Comparison of ENCODE assay signal across 9 cellular contexts in genomic region chr12:93137656-93138612, GRCh38.
A peak's percentile ranks its signal among the peaks of the same experiment; 100 is the strongest.
DNase-seq lines count a peak whose midpoint lies in the region; ATAC-seq, FAIRE-seq and TF ChIP-seq lines count a peak whose summit lies in the region.
"Had no signal": no experiment of that assay in that cellular context is flagged by ENCODE, and none has a peak within 500 bp of the region (broad histone marks: within the 10 kb centered on the region; RNA-seq: fewer than 3 reads in every experiment).

No MANE protein-coding gene starts in this region.

- no peak for TF ChIP-seq CTCF in esophagus muscularis mucosa (IDR thresholded peaks at IDR 0.05)

- WGBS in esophagus muscularis mucosa, result 58% methylated on average over 6 of the region's 6 CpGs

- no peaks in the 10 kb centered on the region for H3K36me3 ChIP-seq in esophagus muscularis mucosa

- no peaks in the 10 kb centered on the region for H3K27me3 ChIP-seq in esophagus muscularis mucosa

- peaks cover 56% of the 10 kb centered on the region for H3K4me1 Mint-ChIP-seq in stimulated activated memory B cell treated with anti-CD40 and anti-IgM and Interleukin-4, amounts not matched to agents 10 μg/mL and 1 μg/mL and 100 μg/mL, for 72 hours
- peaks cover 18% of the 10 kb centered on the region for H3K4me1 Mint-ChIP-seq in activated CD4-positive, alpha-beta T cell treated with anti-CD3 and anti-CD28 coated beads, Interleukin-2, amount 10 ng/mL, durations not matched to agents 24 days and 14 days

- FAIRE-seq in GM19239 (lab: Jason Lieb, UNC), result peak; percentile 81

- H3K36me3 Mint-ChIP-seq in stimulated activated memory B cell treated with anti-CD40 and anti-IgM and Interleukin-4, amounts not matched to agents 10 μg/mL and 1 μg/mL and 100 μg/mL, for 72 hours, result peaks cover 5% of the 10 kb centered on the region
- no peaks in the 10 kb centered on the region for H3K36me3 Mint-ChIP-seq in activated CD4-positive, alpha-beta T cell treated with anti-CD3 and anti-CD28 coated beads, Interleukin-2, amount 10 ng/mL, durations not matched to agents 24 days and 14 days (ENCODE audit: low read depth)

- TF ChIP-seq POLR2A in esophagus muscularis mucosa (IDR thresholded peaks at IDR 0.05; ENCODE audit: low read depth), result no peak

- H3K27ac Mint-ChIP-seq in stimulated activated memory B cell treated with anti-CD40 and anti-IgM and Interleukin-4, amounts not matched to agents 10 μg/mL and 1 μg/mL and 100 μg/mL, for 72 hours, result peak overlapping the region; percentile 94
- no peak overlapping the region for H3K27ac Mint-ChIP-seq in activated CD4-positive, alpha-beta T cell treated with anti-CD3 and anti-CD28 coated beads, Interleukin-2, amount 10 ng/mL, durations not matched to agents 24 days and 14 days

- no peak overlapping the region for H3K4me3 ChIP-seq in esophagus muscularis mucosa

- no peak overlapping the region for H3K4me3 Mint-ChIP-seq in stimulated activated memory B cell treated with anti-CD40 and anti-IgM and Interleukin-4, amounts not matched to agents 10 μg/mL and 1 μg/mL and 100 μg/mL, for 72 hours
- H3K4me3 Mint-ChIP-seq in activated CD4-positive, alpha-beta T cell treated with anti-CD3 and anti-CD28 coated beads, Interleukin-2, amount 10 ng/mL, durations not matched to agents 24 days and 14 days, result no peak overlapping the region
- H3K4me3 Mint-ChIP-seq: central memory CD8-positive, alpha-beta T cell had no signal

- no peaks in the 10 kb centered on the region for H3K27me3 Mint-ChIP-seq in stimulated activated memory B cell treated with anti-CD40 and anti-IgM and Interleukin-4, amounts not matched to agents 10 μg/mL and 1 μg/mL and 100 μg/mL, for 72 hours
- no peaks in the 10 kb centered on the region for H3K27me3 Mint-ChIP-seq in activated CD4-positive, alpha-beta T cell treated with anti-CD3 and anti-CD28 coated beads, Interleukin-2, amount 10 ng/mL, durations not matched to agents 24 days and 14 days

- peaks cover 4% of the 10 kb centered on the region for H3K9me3 Mint-ChIP-seq in stimulated activated memory B cell treated with anti-CD40 and anti-IgM and Interleukin-4, amounts not matched to agents 10 μg/mL and 1 μg/mL and 100 μg/mL, for 72 hours
- no peaks in the 10 kb centered on the region for H3K9me3 Mint-ChIP-seq in activated CD4-positive, alpha-beta T cell treated with anti-CD3 and anti-CD28 coated beads, Interleukin-2, amount 10 ng/mL, durations not matched to agents 24 days and 14 days
- H3K9me3 Mint-ChIP-seq: central memory CD8-positive, alpha-beta T cell had no signal

- no peak for TF ChIP-seq EP300 in esophagus muscularis mucosa (IDR thresholded peaks at IDR 0.05)

- DNase-seq in AG08395 (ENCODE audit: low spot score), result peak; percentile 85
- DNase-seq in GM19239 (ENCODE audit: insufficient read length, low spot score), result no peak
- DNase-seq in HS-5 (ENCODE audit: low read depth), result peak; percentile 77
- DNase-seq in esophagus muscularis mucosa (ENCODE audit: extremely low spot score), result no peak
- no peak for DNase-seq in SK-N-DZ (ENCODE audit: low spot score)
- no peak for DNase-seq in 8988T
- no peak for DNase-seq in activated CD4-positive, alpha-beta T cell treated with anti-CD3 and anti-CD28 coated beads, Interleukin-2, amount 10 ng/mL, durations not matched to agents 24 days and 14 days

- intact Hi-C loops in esophagus muscularis mucosa (cut with DNase I), result no loop called here
- intact Hi-C loops in activated CD4-positive, alpha-beta T cell treated with anti-CD3 and anti-CD28 coated beads, Interleukin-2, amount 10 ng/mL, durations not matched to agents 24 days and 14 days (cut with micrococcal nuclease), result loop anchor here (5.0 kb wide), 1 partner anchor 41 kb away; no protein-coding TSS in a partner anchor

- no peaks in the 10 kb centered on the region for H3K9me3 ChIP-seq in esophagus muscularis mucosa

- H3K4me1 ChIP-seq in esophagus muscularis mucosa, result peaks cover 15 to 43% (median 22%) of the 10 kb centered on the region in 4 donors

- peak overlapping the region; percentile 36 to 74 (median 65) for H3K27ac ChIP-seq in esophagus muscularis mucosa (replicated peaks in 1 of 4)

- ATAC-seq in stimulated activated memory B cell treated with anti-CD40 and anti-IgM and Interleukin-4, amounts not matched to agents 10 μg/mL and 1 μg/mL and 100 μg/mL, for 72 hours, result no peak

Comparison
In these comparisons a context has a peak if more than half of its experiments do, and no peak if none do; other contexts are left out.
1. DNase-seq: peak in AG08395 (single experiment) and HS-5 (single experiment); none in GM19239 (single experiment), esophagus muscularis mucosa (single experiment), SK-N-DZ (single experiment), 8988T (single experiment) and activated CD4-positive, alpha-beta T cell treated with anti-CD3 and anti-CD28 coated beads, Interleukin-2, amount 10 ng/mL, durations not matched to agents 24 days and 14 days (single experiment).